Comparison of ENCODE assay signal across 2 cellular contexts in the genomic region with DNA sequence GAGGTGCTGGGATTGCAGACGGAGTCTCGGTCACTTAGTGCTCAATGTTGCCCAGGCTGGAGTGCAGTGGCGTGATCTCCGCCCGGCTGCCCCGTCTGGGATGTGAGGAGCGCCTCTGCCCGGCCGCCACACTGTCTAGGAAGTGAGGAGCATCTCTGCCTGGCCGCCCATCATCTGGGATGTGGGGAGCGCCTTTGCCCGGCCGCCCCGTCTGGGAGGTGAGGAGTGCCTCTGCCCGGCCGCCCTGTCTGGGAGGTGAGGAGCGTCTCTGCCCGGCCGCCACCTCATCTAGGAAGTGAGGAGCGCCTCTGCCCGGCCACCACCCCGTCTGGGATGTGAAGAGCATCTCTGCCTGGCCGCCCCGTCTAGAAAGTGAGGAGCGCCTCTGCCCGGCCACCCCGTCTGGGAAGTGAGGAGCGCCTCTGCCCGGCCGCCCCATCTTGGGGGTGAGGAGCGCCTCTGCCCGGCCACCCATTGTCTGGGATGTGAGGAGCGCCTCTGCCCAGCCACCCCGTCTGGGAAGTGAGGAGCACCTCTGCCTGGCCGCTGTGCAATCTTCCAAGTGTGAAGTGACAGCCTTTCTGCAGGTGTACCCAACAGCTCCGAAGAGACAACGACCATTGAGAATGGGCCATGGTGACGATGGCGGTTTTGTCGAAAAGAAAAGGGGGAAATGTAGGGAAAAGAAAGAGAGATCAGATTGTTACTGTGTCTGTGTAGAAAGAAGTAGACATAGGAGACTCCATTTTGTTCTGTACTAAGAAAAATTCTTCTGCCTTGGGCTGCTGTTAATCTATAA. TPM values are rescaled to one million over a fixed set of nuclear protein-coding genes. Genes with fewer than 3 reads are reported as not detected.
"Had no signal": no experiment of that assay in that cellular context is flagged by ENCODE, and none has a peak within 500 bp of the region (broad histone marks: within the 10 kb centered on the region; RNA-seq: fewer than 3 reads in every experiment).

No MANE protein-coding gene starts in this region.

RNA-seq across cellular contexts. Expression of a gene that starts 46.0 kb away (rescaled TPM):
- total RNA-seq: G401, GM12878 had no signal
